1 cellular context compared by ENCODE assay signal in the genomic region with DNA sequence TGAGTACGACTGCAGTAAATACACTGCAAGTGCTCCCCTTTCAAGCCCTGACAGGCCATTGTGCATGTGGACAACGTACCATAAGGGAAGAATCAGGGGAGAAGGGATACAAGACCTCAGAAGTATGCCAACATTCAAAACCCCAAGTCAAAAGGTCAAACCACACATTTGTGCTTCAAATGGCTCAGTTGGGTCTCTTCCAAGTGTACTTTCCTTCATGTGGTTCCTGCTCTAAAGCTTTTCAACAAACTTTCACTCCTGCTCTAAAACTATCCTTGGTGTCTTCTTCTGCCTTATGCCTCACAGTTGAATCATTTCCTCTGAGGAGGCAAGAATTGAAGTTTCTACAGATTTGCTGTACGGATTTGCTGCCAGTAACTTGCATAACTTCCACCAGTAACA.
TF ChIP-seq lines count a peak whose summit lies in the region.

No MANE protein-coding gene starts in this region.

TF ChIP-seq in SK-N-SH, 30 proteins besides CTCF, POLR2A, EP300 and RAD21 (continued from another document):
- TF ChIP-seq JUND (IDR thresholded peaks at IDR 0.05): peak; percentile 86
- TF ChIP-seq, protein P1, sequence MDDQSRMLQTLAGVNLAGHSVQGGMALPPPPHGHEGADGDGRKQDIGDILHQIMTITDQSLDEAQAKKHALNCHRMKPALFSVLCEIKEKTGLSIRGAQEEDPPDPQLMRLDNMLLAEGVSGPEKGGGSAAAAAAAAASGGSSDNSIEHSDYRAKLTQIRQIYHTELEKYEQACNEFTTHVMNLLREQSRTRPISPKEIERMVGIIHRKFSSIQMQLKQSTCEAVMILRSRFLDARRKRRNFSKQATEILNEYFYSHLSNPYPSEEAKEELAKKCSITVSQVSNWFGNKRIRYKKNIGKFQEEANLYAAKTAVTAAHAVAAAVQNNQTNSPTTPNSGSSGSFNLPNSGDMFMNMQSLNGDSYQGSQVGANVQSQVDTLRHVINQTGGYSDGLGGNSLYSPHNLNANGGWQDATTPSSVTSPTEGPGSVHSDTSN (IDR thresholded peaks at IDR 0.05): peak; percentile 82
- TF ChIP-seq GABPA (IDR thresholded peaks at IDR 0.05; ENCODE audit: low read depth): no peak
- peak; percentile 84 for TF ChIP-seq MEF2A (IDR thresholded peaks at IDR 0.05; ENCODE audit: borderline replicate concordance, low read depth)
- TF ChIP-seq, protein P2, sequence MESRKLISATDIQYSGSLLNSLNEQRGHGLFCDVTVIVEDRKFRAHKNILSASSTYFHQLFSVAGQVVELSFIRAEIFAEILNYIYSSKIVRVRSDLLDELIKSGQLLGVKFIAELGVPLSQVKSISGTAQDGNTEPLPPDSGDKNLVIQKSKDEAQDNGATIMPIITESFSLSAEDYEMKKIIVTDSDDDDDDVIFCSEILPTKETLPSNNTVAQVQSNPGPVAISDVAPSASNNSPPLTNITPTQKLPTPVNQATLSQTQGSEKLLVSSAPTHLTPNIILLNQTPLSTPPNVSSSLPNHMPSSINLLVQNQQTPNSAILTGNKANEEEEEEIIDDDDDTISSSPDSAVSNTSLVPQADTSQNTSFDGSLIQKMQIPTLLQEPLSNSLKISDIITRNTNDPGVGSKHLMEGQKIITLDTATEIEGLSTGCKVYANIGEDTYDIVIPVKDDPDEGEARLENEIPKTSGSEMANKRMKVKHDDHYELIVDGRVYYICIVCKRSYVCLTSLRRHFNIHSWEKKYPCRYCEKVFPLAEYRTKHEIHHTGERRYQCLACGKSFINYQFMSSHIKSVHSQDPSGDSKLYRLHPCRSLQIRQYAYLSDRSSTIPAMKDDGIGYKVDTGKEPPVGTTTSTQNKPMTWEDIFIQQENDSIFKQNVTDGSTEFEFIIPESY (IDR thresholded peaks at IDR 0.05; ENCODE audit: borderline replicate concordance, low read depth): peak; percentile 87
- TF ChIP-seq RXRA (IDR thresholded peaks at IDR 0.05; ENCODE audit: borderline replicate concordance, low read depth): peak; percentile 96
